ENCODE assay signal across 21 cellular contexts in the genomic region with DNA sequence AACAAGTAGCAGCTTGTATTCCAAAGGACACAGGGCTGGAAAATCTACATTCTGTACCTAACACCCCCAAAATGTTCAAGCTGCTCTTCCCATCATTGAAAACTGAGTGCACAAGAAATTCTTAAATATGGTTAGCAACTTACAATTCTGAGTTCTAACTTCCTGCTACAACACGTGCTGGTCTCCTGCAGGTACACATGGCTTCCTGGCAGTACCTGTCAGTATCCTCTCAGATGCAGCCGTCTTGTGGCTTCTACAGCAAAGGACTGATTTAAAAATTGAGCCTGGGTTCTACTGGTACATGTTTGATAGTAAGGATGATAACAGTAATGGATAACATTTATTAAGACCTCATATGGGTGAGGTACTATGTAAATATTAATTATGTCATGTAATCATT.
"Had no signal": no experiment of that assay in that cellular context is flagged by ENCODE, and none has a peak within 500 bp of the region (broad histone marks: within the 10 kb centered on the region; RNA-seq: fewer than 3 reads in every experiment).

No MANE protein-coding gene starts in this region.

- H3K9me3 Mint-ChIP-seq: natural killer cell; stimulated activated effector memory CD8-positive, alpha-beta T cell treated with anti-CD3 and anti-CD28 coated beads, Interleukin-12 subunit alpha, Interleukin-12 subunit beta, amount 100 ng/mL, for 72 hours had no signal

- H3K36me3 Mint-ChIP-seq: stimulated activated effector memory CD8-positive, alpha-beta T cell treated with anti-CD3 and anti-CD28 coated beads, Interleukin-12 subunit alpha, Interleukin-12 subunit beta, amount 100 ng/mL, for 72 hours had no signal

- H3K4me1 ChIP-seq: psoas muscle, sigmoid colon, thyroid gland, vagina had no signal

- ATAC-seq: left lobe of liver; natural killer cell; psoas muscle; right cardiac atrium; stimulated activated effector memory CD8-positive, alpha-beta T cell treated with anti-CD3 and anti-CD28 coated beads, Interleukin-12 subunit alpha, Interleukin-12 subunit beta, amount 100 ng/mL, for 72 hours had no signal

- DNase-seq: dorsolateral prefrontal cortex; effector CD4-positive, alpha-beta T cell; kidney; mesendoderm; midbrain; natural killer cell; occipital lobe; ovary; posterior cingulate gyrus; psoas muscle; right cardiac atrium; sigmoid colon; stimulated activated CD4-positive, alpha-beta T cell treated with anti-CD3 and anti-CD28 coated beads, Interleukin-2, amount 100 ng/mL, for 24 hours; stimulated activated CD4-positive, alpha-beta T cell treated with anti-CD3 and anti-CD28 coated beads, Interleukin-4, amount 100 ng/mL, for 24 hours; stimulated activated naive CD4-positive, alpha-beta T cell treated with Interleukin-2 at 50 U/mL for 16 hours; stomach; thyroid gland; trophoblast cell had no signal

- H3K27ac Mint-ChIP-seq: natural killer cell; stimulated activated effector memory CD8-positive, alpha-beta T cell treated with anti-CD3 and anti-CD28 coated beads, Interleukin-12 subunit alpha, Interleukin-12 subunit beta, amount 100 ng/mL, for 72 hours had no signal

- H3K36me3 ChIP-seq: ovary, sigmoid colon, stomach, thyroid gland, vagina had no signal

- H3K9me3 ChIP-seq: ovary, thyroid gland, vagina had no signal

- H3K4me3 ChIP-seq: dorsolateral prefrontal cortex, ovary, psoas muscle, sigmoid colon, stomach, thyroid gland, vagina had no signal

- H3K4me3 Mint-ChIP-seq: natural killer cell; stimulated activated effector memory CD8-positive, alpha-beta T cell treated with anti-CD3 and anti-CD28 coated beads, Interleukin-12 subunit alpha, Interleukin-12 subunit beta, amount 100 ng/mL, for 72 hours had no signal

- H3K27me3 ChIP-seq: dorsolateral prefrontal cortex, ovary, sigmoid colon, stomach, thyroid gland, vagina had no signal

- H3K27ac ChIP-seq: dorsolateral prefrontal cortex, ovary, psoas muscle, sigmoid colon, stomach, thyroid gland, vagina had no signal
